ENCODE assay signal across 25 cellular contexts in genomic region chr12:102314821-102315220, GRCh38.
"Had no signal": no experiment of that assay in that cellular context is flagged by ENCODE, and none has a peak within 500 bp of the region (broad histone marks: within the 10 kb centered on the region; RNA-seq: fewer than 3 reads in every experiment).

No MANE protein-coding gene starts in this region.

- H3K4me2 ChIP-seq: neural progenitor cell had no signal

- H3K27me3 Mint-ChIP-seq: progenitor cell of endocrine pancreas had no signal

- ATAC-seq: gastrocnemius medialis; left lung; lower lobe of right lung; natural killer cell treated with Interleukin-12 subunit alpha and Interleukin-12 subunit beta and Interleukin-15 and Interleukin-18, amount 100 ng/mL, for 72 hours; right cardiac atrium had no signal

- H3K4me1 Mint-ChIP-seq: memory B cell, neural progenitor cell had no signal

- H2AFZ ChIP-seq: neural progenitor cell had no signal

- H3K36me3 ChIP-seq: colonic mucosa, gastrocnemius medialis, left lung, lower lobe of right lung, neural progenitor cell, ovary, stomach, thoracic aorta, transverse colon, uterus had no signal

- H3K27ac Mint-ChIP-seq: memory B cell; natural killer cell treated with Interleukin-12 subunit alpha and Interleukin-12 subunit beta and Interleukin-15 and Interleukin-18, amount 100 ng/mL, for 72 hours; neural progenitor cell; progenitor cell of endocrine pancreas had no signal

- DNase-seq: colonic mucosa; dermis blood vessel endothelial cell; erythroblast; gastrocnemius medialis; glutamatergic neuron; left lung; lower lobe of right lung; midbrain; nucleus accumbens; ovary; right cardiac atrium; small intestine; stimulated activated CD4-positive, alpha-beta T cell treated with anti-CD3 and anti-CD28 coated beads, Interleukin-12 subunit alpha, Interleukin-12 subunit beta, amount 100 ng/mL, for 4 hours; stimulated activated naive CD4-positive, alpha-beta T cell; stomach; substantia nigra; transverse colon; uterus had no signal

- H3K9ac ChIP-seq: neural progenitor cell had no signal

- H3K4me1 ChIP-seq: colonic mucosa, gastrocnemius medialis, left lung, lower lobe of right lung, neural progenitor cell, stomach, transverse colon, uterus had no signal

- H3K9me3 Mint-ChIP-seq: memory B cell, neural progenitor cell had no signal

- H3K9me3 ChIP-seq: colonic mucosa, gastrocnemius medialis, left lung, lower lobe of right lung, ovary, stomach, thoracic aorta, transverse colon, uterus had no signal

- H3K4me3 ChIP-seq: colonic mucosa, gastrocnemius medialis, left lung, lower lobe of right lung, neural progenitor cell, ovary, stomach, thoracic aorta, transverse colon, uterus had no signal

- H3K27ac ChIP-seq: colonic mucosa, gastrocnemius medialis, left lung, lower lobe of right lung, neural progenitor cell, ovary, stomach, thoracic aorta, transverse colon, uterus had no signal

- FAIRE-seq: endothelial cell of umbilical vein, keratinocyte had no signal

- H3K36me3 Mint-ChIP-seq: memory B cell; natural killer cell treated with Interleukin-12 subunit alpha and Interleukin-12 subunit beta and Interleukin-15 and Interleukin-18, amount 100 ng/mL, for 72 hours; neural progenitor cell had no signal

- H3K27me3 ChIP-seq: colonic mucosa, gastrocnemius medialis, left lung, neural progenitor cell, ovary, stomach, transverse colon, uterus had no signal

- H3K4me3 Mint-ChIP-seq: memory B cell; natural killer cell treated with Interleukin-12 subunit alpha and Interleukin-12 subunit beta and Interleukin-15 and Interleukin-18, amount 100 ng/mL, for 72 hours; neural progenitor cell had no signal
